Comparison of ENCODE assay signal across 8 cellular contexts in the genomic region with DNA sequence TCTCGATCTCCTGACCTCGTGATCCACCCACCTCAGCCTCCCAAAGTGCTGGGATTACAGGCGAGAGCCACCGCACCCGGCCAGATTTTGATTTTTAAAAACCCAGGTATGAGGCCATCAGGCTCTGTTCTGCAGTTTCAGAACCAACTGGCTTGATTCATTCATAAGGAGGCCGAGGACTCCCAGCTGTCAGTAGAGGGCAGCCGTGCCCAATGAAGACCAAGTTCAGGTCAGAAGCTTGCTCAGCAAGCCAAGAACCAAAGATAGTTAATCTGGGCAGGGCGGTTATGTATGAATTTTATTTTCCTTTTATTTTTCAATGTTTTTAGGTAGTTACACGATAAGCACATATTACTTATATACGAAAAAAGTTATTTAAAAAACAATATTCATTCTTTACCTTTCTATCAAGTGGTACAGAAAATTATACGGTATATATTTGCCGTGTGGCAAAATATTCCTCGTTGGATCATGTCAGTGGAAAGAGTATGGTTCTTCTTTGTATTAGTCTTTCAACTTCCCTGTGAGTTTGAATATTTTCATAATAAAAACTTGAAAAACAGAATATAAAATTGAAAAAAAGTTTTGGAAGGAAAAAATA.
DNase-seq lines count a peak whose midpoint lies in the region; ATAC-seq and FAIRE-seq lines count a peak whose summit lies in the region.

No MANE protein-coding gene starts in this region.

- H3K4me3 Mint-ChIP-seq in stimulated activated effector memory CD8-positive, alpha-beta T cell treated with anti-CD3 and anti-CD28 coated beads, Interleukin-12 subunit alpha, Interleukin-12 subunit beta, amount 100 ng/mL, for 72 hours = no peak overlapping the region

- in situ Hi-C loops in HAP-1 (cut with MboI; ENCODE audit: low sequenced_read_pairs) = no loop called here

- H3K9me3 Mint-ChIP-seq in stimulated activated effector memory CD8-positive, alpha-beta T cell treated with anti-CD3 and anti-CD28 coated beads, Interleukin-12 subunit alpha, Interleukin-12 subunit beta, amount 100 ng/mL, for 72 hours = no peaks in the 10 kb centered on the region

- no peaks in the 10 kb centered on the region for H3K27me3 ChIP-seq in HAP-1 (ENCODE audit: low read depth)
- no peaks in the 10 kb centered on the region for H3K27me3 ChIP-seq in muscle layer of duodenum (ENCODE audit: low read depth, low read length)

- DNase-seq in HAP-1 (ENCODE audit: low spot score in 2 of 2) (peak; percentile 57 to 76), NCI-H446 (lab: John Stamatoyannopoulos, UW) (peak; percentile 64 to 74), epidermal melanocyte (ENCODE audit: insufficient read length, low spot score) (peak; percentile 89), OCI-M2 (lab: John Stamatoyannopoulos, UW; ENCODE audit: unreplicated experiment) (no peak)
- peak; percentile 80 for DNase-seq in activated CD8-positive, alpha-beta memory T cell treated with anti-CD3 and anti-CD28 coated beads for 24 hours
- DNase-seq in stimulated activated effector memory CD8-positive, alpha-beta T cell treated with anti-CD3 and anti-CD28 coated beads, Interleukin-12 subunit alpha, Interleukin-12 subunit beta, amount 100 ng/mL, for 72 hours (ENCODE audit: low spot score in 2 of 2) = peak in 1 of 2 donors; percentile 71

- H3K4me3 ChIP-seq in HAP-1 = no peak overlapping the region
- H3K4me3 ChIP-seq in muscle layer of duodenum (ENCODE audit: low read depth in 1 of 2, low read length in 2 of 2) = no peak overlapping the region

- peak overlapping the region; percentile 88 for H3K27ac ChIP-seq in muscle layer of duodenum (ENCODE audit: low read length)

- H3K4me1 ChIP-seq in HAP-1 = no peaks in the 10 kb centered on the region
- H3K4me1 ChIP-seq in muscle layer of duodenum (ENCODE audit: control insufficient read depth in 1 of 2, insufficient read depth in 2 of 2, low read length in 2 of 2) = peaks cover 26 to 33% of the 10 kb centered on the region in 2 donors

- H3K27ac Mint-ChIP-seq in stimulated activated effector memory CD8-positive, alpha-beta T cell treated with anti-CD3 and anti-CD28 coated beads, Interleukin-12 subunit alpha, Interleukin-12 subunit beta, amount 100 ng/mL, for 72 hours = no peak overlapping the region

- peak; percentile 84 for FAIRE-seq in G401.6 (lab: Jason Lieb, UNC)

- H3K36me3 Mint-ChIP-seq in stimulated activated effector memory CD8-positive, alpha-beta T cell treated with anti-CD3 and anti-CD28 coated beads, Interleukin-12 subunit alpha, Interleukin-12 subunit beta, amount 100 ng/mL, for 72 hours = peaks cover 56% of the 10 kb centered on the region

- peak; percentile 72 for ATAC-seq in stimulated activated effector memory CD8-positive, alpha-beta T cell treated with anti-CD3 and anti-CD28 coated beads, Interleukin-12 subunit alpha, Interleukin-12 subunit beta, amount 100 ng/mL, for 72 hours

- H3K9me3 ChIP-seq in HAP-1 (no peaks in the 10 kb centered on the region), muscle layer of duodenum (ENCODE audit: control insufficient read depth in 1 of 2, low read length in 2 of 2) (no peaks in the 10 kb centered on the region)

- H3K36me3 ChIP-seq in HAP-1 (replicated peaks) = no peaks in the 10 kb centered on the region
- peaks cover 0 to 7% of the 10 kb centered on the region in 2 donors for H3K36me3 ChIP-seq in muscle layer of duodenum (ENCODE audit: control insufficient read depth in 1 of 2, insufficient read depth in 2 of 2, low read length in 2 of 2)

- peaks cover 47% of the 10 kb centered on the region for H3K4me1 Mint-ChIP-seq in stimulated activated effector memory CD8-positive, alpha-beta T cell treated with anti-CD3 and anti-CD28 coated beads, Interleukin-12 subunit alpha, Interleukin-12 subunit beta, amount 100 ng/mL, for 72 hours
